1 cellular context compared by ENCODE assay signal in genomic region chr4:54685810-54686209, GRCh38.
TF ChIP-seq lines count a peak whose summit lies in the region.

No MANE protein-coding gene starts in this region.

TF ChIP-seq in WTC11, 78 proteins besides CTCF, POLR2A, EP300 and RAD21 (continued from another document):
- no peak for TF ChIP-seq ERG (CRISPR knock-in tag; IDR thresholded peaks at IDR 0.05)
- no peak for TF ChIP-seq MAX (CRISPR knock-in tag; IDR thresholded peaks at IDR 0.05)
- no peak for TF ChIP-seq ZBTB43 (CRISPR knock-in tag; IDR thresholded peaks at IDR 0.05)
- TF ChIP-seq HMGA2 (CRISPR knock-in tag; IDR thresholded peaks at IDR 0.05): no peak
- TF ChIP-seq SMAD3 (CRISPR knock-in tag; IDR thresholded peaks at IDR 0.05; ENCODE audit: borderline replicate concordance): no peak
- TF ChIP-seq GRHL2 (CRISPR knock-in tag; IDR thresholded peaks at IDR 0.05; ENCODE audit: insufficient replicate concordance, severe bottlenecking): no peak
- TF ChIP-seq ZNF512 (CRISPR knock-in tag; IDR thresholded peaks at IDR 0.05; ENCODE audit: borderline replicate concordance): no peak
- TF ChIP-seq SP1 (CRISPR knock-in tag; conservative IDR thresholded peaks at IDR 0.05): no peak
- TF ChIP-seq IRF1 (CRISPR knock-in tag; IDR thresholded peaks at IDR 0.05): no peak
- TF ChIP-seq STAT6 (CRISPR knock-in tag; conservative IDR thresholded peaks at IDR 0.05; ENCODE audit: low read depth): no peak
- TF ChIP-seq PRDM15 (CRISPR knock-in tag; IDR thresholded peaks at IDR 0.05): no peak
- no peak for TF ChIP-seq OVOL2 (CRISPR knock-in tag; IDR thresholded peaks at IDR 0.05; ENCODE audit: borderline replicate concordance)
- no peak for TF ChIP-seq ZNF671 (CRISPR knock-in tag; IDR thresholded peaks at IDR 0.05)
- no peak for TF ChIP-seq CREB1 (CRISPR knock-in tag; IDR thresholded peaks at IDR 0.05)
- TF ChIP-seq ZNF263 (CRISPR knock-in tag; IDR thresholded peaks at IDR 0.05; ENCODE audit: low read depth): no peak
- no peak for TF ChIP-seq ATF2 (CRISPR knock-in tag; IDR thresholded peaks at IDR 0.05; ENCODE audit: borderline replicate concordance, low read depth)
- TF ChIP-seq USF1 (CRISPR knock-in tag; IDR thresholded peaks at IDR 0.05): no peak
